Comparison of ENCODE assay signal across 21 cellular contexts in the genomic region with DNA sequence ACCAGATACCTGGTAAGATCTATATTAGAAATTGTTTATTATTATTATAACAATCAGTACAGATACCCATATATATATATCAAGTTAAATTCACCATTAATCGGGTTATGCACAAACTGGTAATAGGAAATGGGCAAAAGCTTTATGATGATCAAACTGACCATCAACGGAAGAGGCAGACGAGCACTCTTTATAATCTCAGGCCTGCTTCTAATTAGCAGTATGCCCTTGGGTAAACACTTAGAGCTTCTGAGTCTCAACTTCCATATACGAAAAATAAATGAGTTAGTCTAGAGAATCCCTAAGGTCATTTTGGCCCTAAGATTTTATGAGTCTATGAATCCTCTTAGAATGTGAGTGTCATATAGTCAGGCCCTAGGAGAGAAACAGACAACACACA.
"Had no signal": no experiment of that assay in that cellular context is flagged by ENCODE, and none has a peak within 500 bp of the region (broad histone marks: within the 10 kb centered on the region; RNA-seq: fewer than 3 reads in every experiment).

No MANE protein-coding gene starts in this region.

- H3K4me3 ChIP-seq: colonic mucosa, esophagus squamous epithelium, gastrocnemius medialis, heart right ventricle, left lung, lower lobe of right lung, mucosa of descending colon had no signal

- DNase-seq: colonic mucosa; cortex of kidney; effector CD8-positive, alpha-beta T cell; effector memory CD8-positive, alpha-beta T cell; endodermal cell; erythroblast; esophagus squamous epithelium; foreskin melanocyte; gastrocnemius medialis; glutamatergic neuron; head of caudate nucleus; heart right ventricle; hippocampal formation; left cardiac atrium; left lung; left ventricle myocardium superior; lower lobe of right lung; mesenchymal stem cell; mucosa of descending colon had no signal

- H3K36me3 ChIP-seq: colonic mucosa, esophagus squamous epithelium, gastrocnemius medialis, heart right ventricle, left lung, lower lobe of right lung had no signal

- ATAC-seq: effector memory CD8-positive, alpha-beta T cell; esophagus mucosa; gastrocnemius medialis; heart right ventricle; left cardiac atrium; left lung; left ventricle myocardium superior; lower lobe of right lung; mucosa of descending colon had no signal

- H3K27me3 ChIP-seq: colonic mucosa, esophagus squamous epithelium, gastrocnemius medialis, heart right ventricle, left lung had no signal

- H3K9me3 ChIP-seq: colonic mucosa, esophagus squamous epithelium, gastrocnemius medialis, heart right ventricle, left lung, lower lobe of right lung, mucosa of descending colon had no signal

- H3K4me1 ChIP-seq: colonic mucosa, esophagus squamous epithelium, gastrocnemius medialis, heart right ventricle, left lung, lower lobe of right lung had no signal

- H3K27ac ChIP-seq: colonic mucosa, epithelial cell of prostate, esophagus squamous epithelium, gastrocnemius medialis, heart right ventricle, left lung, lower lobe of right lung had no signal
